1 cellular context compared by ENCODE assay signal in genomic region chr18:57881818-57882413, GRCh38.
TF ChIP-seq lines count a peak whose summit lies in the region.

No MANE protein-coding gene starts in this region.

TF ChIP-seq in GM23338, 12 proteins besides CTCF, POLR2A, EP300 and RAD21 (continued from another document):
- TF ChIP-seq ZNF462 (CRISPR knock-in tag; IDR thresholded peaks at IDR 0.05) = no peak
- no peak for TF ChIP-seq JUNB (IDR thresholded peaks at IDR 0.05; ENCODE audit: unreplicated experiment)
- no peak for TF ChIP-seq REST (IDR thresholded peaks at IDR 0.05; ENCODE audit: unreplicated experiment)
- TF ChIP-seq EZH2 (IDR thresholded peaks at IDR 0.05; ENCODE audit: low read depth, unreplicated experiment) = no peak
